Comparison of ENCODE assay signal across 2 cellular contexts in the genomic region with DNA sequence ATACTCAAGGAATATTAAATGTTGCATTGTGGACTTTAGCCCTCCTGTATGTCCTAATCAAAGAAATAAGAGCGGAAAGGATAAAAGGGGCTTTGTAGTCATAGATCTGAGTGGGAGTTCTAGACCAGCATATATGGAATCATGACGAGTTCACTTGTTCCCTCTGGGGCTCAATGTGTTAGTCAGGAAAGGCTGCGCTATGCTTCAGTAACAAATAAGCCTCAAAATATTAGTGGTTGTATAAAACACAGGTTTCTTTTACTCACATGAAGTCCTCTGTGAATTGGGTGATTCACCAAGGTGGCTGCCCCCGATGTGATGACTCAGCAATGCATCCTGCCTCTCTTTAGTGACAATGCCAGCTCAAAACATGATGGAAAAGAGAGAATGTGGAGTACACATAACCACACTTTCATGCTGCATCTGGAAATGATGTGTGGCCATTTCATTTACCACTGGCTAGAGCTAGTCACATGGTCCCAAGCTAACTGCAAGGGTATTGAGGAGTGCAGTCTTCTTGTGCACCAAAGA.
A peak's percentile ranks its signal among the peaks of the same experiment; 100 is the strongest.
TF ChIP-seq lines count a peak whose summit lies in the region.

No MANE protein-coding gene starts in this region.

TF ChIP-seq in A549, 52 proteins besides CTCF, POLR2A, EP300 and RAD21:
- TF ChIP-seq, protein P1, sequence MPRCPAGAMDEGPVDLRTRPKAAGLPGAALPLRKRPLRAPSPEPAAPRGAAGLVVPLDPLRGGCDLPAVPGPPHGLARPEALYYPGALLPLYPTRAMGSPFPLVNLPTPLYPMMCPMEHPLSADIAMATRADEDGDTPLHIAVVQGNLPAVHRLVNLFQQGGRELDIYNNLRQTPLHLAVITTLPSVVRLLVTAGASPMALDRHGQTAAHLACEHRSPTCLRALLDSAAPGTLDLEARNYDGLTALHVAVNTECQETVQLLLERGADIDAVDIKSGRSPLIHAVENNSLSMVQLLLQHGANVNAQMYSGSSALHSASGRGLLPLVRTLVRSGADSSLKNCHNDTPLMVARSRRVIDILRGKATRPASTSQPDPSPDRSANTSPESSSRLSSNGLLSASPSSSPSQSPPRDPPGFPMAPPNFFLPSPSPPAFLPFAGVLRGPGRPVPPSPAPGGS (IDR thresholded peaks at IDR 0.05): no peak
- peak; percentile 82 for TF ChIP-seq MAFK (IDR thresholded peaks at IDR 0.05; ENCODE audit: partially characterized antibody)
- no peak for TF ChIP-seq JUN (IDR thresholded peaks at IDR 0.05)
- no peak for TF ChIP-seq CBX8 (IDR thresholded peaks at IDR 0.05)

TF ChIP-seq in H1, 55 proteins besides CTCF, POLR2A, EP300 and RAD21:
- no peak for TF ChIP-seq JUN (IDR thresholded peaks at IDR 0.05; ENCODE audit: low read depth, low read length)
- TF ChIP-seq MAFK (IDR thresholded peaks at IDR 0.05; ENCODE audit: low read depth, low read length): peak; percentile 18; the same call in 1 of the 2 replicates
- no peak for TF ChIP-seq ZNF274 (IDR thresholded peaks at IDR 0.05; ENCODE audit: borderline replicate concordance, extremely low read depth, low read length)
- TF ChIP-seq SIN3A (conservative IDR thresholded peaks at IDR 0.05 in 1 of 2, IDR thresholded peaks at IDR 0.05 in 1 of 2; ENCODE audit: low read depth in 1 of 2, low read length in 2 of 2): no peak
